In the genomic region with DNA sequence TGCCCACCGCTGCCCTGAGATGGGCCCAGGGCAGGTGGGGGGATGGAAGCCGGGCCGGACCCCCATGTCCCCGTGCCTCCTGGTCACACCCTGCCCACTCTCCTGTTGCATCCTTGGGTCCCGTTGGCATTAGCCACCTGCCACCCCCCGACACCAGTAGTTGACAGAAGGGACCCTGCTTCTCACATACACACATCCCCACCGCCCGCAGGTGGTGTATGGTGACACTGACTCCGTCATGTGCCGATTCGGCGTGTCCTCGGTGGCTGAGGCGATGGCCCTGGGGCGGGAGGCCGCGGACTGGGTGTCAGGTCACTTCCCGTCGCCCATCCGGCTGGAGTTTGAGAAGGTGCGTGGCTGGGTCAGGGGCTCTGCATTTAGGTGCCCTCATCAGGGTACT, we compare ENCODE assay signal across 22 cellular contexts.
"Had no signal": no experiment of that assay in that cellular context is flagged by ENCODE, and none has a peak within 500 bp of the region (broad histone marks: within the 10 kb centered on the region; RNA-seq: fewer than 3 reads in every experiment).

No MANE protein-coding gene starts in this region.

- H3K27ac ChIP-seq: colonic mucosa, esophagus squamous epithelium, lower lobe of right lung, parathyroid adenoma, right lobe of liver, stomach, tibial artery had no signal

- DNase-seq: colonic mucosa; effector memory CD8-positive, alpha-beta T cell; erythroblast; esophagus squamous epithelium; glutamatergic neuron; hypothalamus; left ventricle myocardium superior; lower lobe of right lung; right lobe of liver; small intestine; stimulated activated CD4-positive, alpha-beta T cell treated with anti-CD3 and anti-CD28 coated beads, Interleukin-12 subunit alpha, Interleukin-12 subunit beta, amount 100 ng/mL, for 4 hours; stimulated activated CD4-positive, alpha-beta T cell treated with anti-CD3 and anti-CD28 coated beads, Interleukin-1b, Interleukin-23, amount 100 ng/mL, for 48 hours; stimulated activated CD4-positive, alpha-beta T cell treated with anti-CD3 and anti-CD28 coated beads, Interleukin-4, amount 100 ng/mL, for 1 hour; stimulated activated CD8-positive, alpha-beta memory T cell treated with anti-CD3 and anti-CD28 coated beads, Interleukin-4, amount 100 ng/mL, for 48 hours; stimulated activated naive CD4-positive, alpha-beta T cell treated with Interleukin-2 at 50 U/mL for 16 hours; stomach; tibial artery had no signal

- H3K9me3 Mint-ChIP-seq: dendritic cell treated with granulocyte-macrophage colony-stimulating factor and Interleukin-4, amounts not matched to agents 40 ng/mL and 50 ng/mL, for 4 days; effector memory CD8-positive, alpha-beta T cell; natural killer cell treated with Interleukin-12 subunit alpha and Interleukin-12 subunit beta and Interleukin-15 and Interleukin-18, amount 100 ng/mL, for 72 hours; neural crest cell; type B pancreatic cell had no signal

- H3K36me3 Mint-ChIP-seq: natural killer cell treated with Interleukin-12 subunit alpha and Interleukin-12 subunit beta and Interleukin-15 and Interleukin-18, amount 100 ng/mL, for 72 hours; type B pancreatic cell had no signal

- H3K27me3 ChIP-seq: right lobe of liver had no signal

- ATAC-seq: effector memory CD8-positive, alpha-beta T cell; left ventricle myocardium superior; lower lobe of right lung; natural killer cell treated with Interleukin-12 subunit alpha and Interleukin-12 subunit beta and Interleukin-15 and Interleukin-18, amount 100 ng/mL, for 72 hours; right lobe of liver had no signal

- H3K27me3 Mint-ChIP-seq: natural killer cell treated with Interleukin-12 subunit alpha and Interleukin-12 subunit beta and Interleukin-15 and Interleukin-18, amount 100 ng/mL, for 72 hours; type B pancreatic cell had no signal

- H3K4me3 Mint-ChIP-seq: dendritic cell treated with granulocyte-macrophage colony-stimulating factor and Interleukin-4, amounts not matched to agents 40 ng/mL and 50 ng/mL, for 4 days; effector memory CD8-positive, alpha-beta T cell; natural killer cell treated with Interleukin-12 subunit alpha and Interleukin-12 subunit beta and Interleukin-15 and Interleukin-18, amount 100 ng/mL, for 72 hours; neural crest cell; type B pancreatic cell had no signal

- H3K4me3 ChIP-seq: colonic mucosa, esophagus squamous epithelium, lower lobe of right lung, right lobe of liver, stomach, tibial artery had no signal

- H3K9ac ChIP-seq: parathyroid adenoma had no signal

- H3K4me1 ChIP-seq: lower lobe of right lung, parathyroid adenoma, right lobe of liver had no signal

- H2AFZ ChIP-seq: parathyroid adenoma had no signal

- H3K79me2 ChIP-seq: parathyroid adenoma had no signal

- H3K9me3 ChIP-seq: colonic mucosa, esophagus squamous epithelium, lower lobe of right lung, right lobe of liver, stomach, tibial artery had no signal

- H3K36me3 ChIP-seq: colonic mucosa, right lobe of liver had no signal

- H3K27ac Mint-ChIP-seq: dendritic cell treated with granulocyte-macrophage colony-stimulating factor and Interleukin-4, amounts not matched to agents 40 ng/mL and 50 ng/mL, for 4 days; effector memory CD8-positive, alpha-beta T cell; natural killer cell treated with Interleukin-12 subunit alpha and Interleukin-12 subunit beta and Interleukin-15 and Interleukin-18, amount 100 ng/mL, for 72 hours; type B pancreatic cell had no signal
